Comparison of ENCODE assay signal across 22 cellular contexts in genomic region chr2:21396252-21396651, GRCh38.
DNase-seq lines count a peak whose midpoint lies in the region; ATAC-seq and TF ChIP-seq lines count a peak whose summit lies in the region.
"Had no signal": no experiment of that assay in that cellular context is flagged by ENCODE, and none has a peak within 500 bp of the region (broad histone marks: within the 10 kb centered on the region; RNA-seq: fewer than 3 reads in every experiment).

No MANE protein-coding gene starts in this region.

- intact Hi-C loops in MCF 10A (cut with micrococcal nuclease) (loop anchor here (5.0 kb wide), 1 partner anchor 219 kb away; no protein-coding TSS in a partner anchor), breast epithelium (cut with DNase I; ENCODE audit: low total_unique reads) (no loop called here), Right ventricle myocardium superior (cut with DNase I) (no loop called here)

- H3K9me3 Mint-ChIP-seq in MCF 10A (ENCODE audit: unreplicated experiment), result peaks cover 6% of the 10 kb centered on the region

- H3K9me3 ChIP-seq in breast epithelium (no peaks in the 10 kb centered on the region), osteoblast (ENCODE audit: low read depth, low read length) (peaks cover 3% of the 10 kb centered on the region)
- H3K9me3 ChIP-seq: BLaER1, SJSA1 had no signal

- no peaks in the 10 kb centered on the region for H3K36me3 Mint-ChIP-seq in MCF 10A (ENCODE audit: insufficient read depth, unreplicated experiment)

- H3K4me3 ChIP-seq in breast epithelium (no peak overlapping the region), osteoblast (ENCODE audit: insufficient read depth, low read length) (no peak overlapping the region)
- H3K4me3 ChIP-seq: BLaER1, SJSA1 had no signal

- H2AFZ ChIP-seq in osteoblast (ENCODE audit: low read length), result no peak overlapping the region

- DNase-seq in MCF 10A (ENCODE audit: unreplicated experiment) (peak; percentile 36), breast epithelium (ENCODE audit: low spot score in 2 of 2) (no peak), left lobe of liver (ENCODE audit: low spot score) (no peak), omental fat pad (ENCODE audit: low spot score) (no peak), osteoblast (ENCODE audit: insufficient read length, low spot score, missing footprints) (no peak), Right ventricle myocardium superior (no peak)
- DNase-seq: ACHN; CD4-positive, alpha-beta T cell; COR-L47; DMS79; KBM-7; NCI-H1105; NCI-H2029 treated with DMSO at 0.1 percent for 48 hours; NCI-H2171; NCI-H446 treated with DMSO at 0.1 percent for 48 hours; NCI-H526 treated with DMSO at 0.1 percent for 48 hours; OCI-M1 had no signal

- H3K4me1 Mint-ChIP-seq in MCF 10A (ENCODE audit: insufficient read depth, unreplicated experiment), result peaks cover 12% of the 10 kb centered on the region

- TF ChIP-seq CTCF in MCF 10A (IDR thresholded peaks at IDR 0.05; ENCODE audit: unreplicated experiment) (no peak), breast epithelium (IDR thresholded peaks at IDR 0.05) (no peak), omental fat pad (IDR thresholded peaks at IDR 0.05) (no peak), osteoblast (IDR thresholded peaks at IDR 0.05; ENCODE audit: extremely low read depth, low read depth, low read length) (no peak)

- H3K27me3 ChIP-seq in breast epithelium (no peaks in the 10 kb centered on the region), osteoblast (ENCODE audit: insufficient read depth, low read length) (no peaks in the 10 kb centered on the region)
- H3K27me3 ChIP-seq: SJSA1 had no signal

- H3K4me3 Mint-ChIP-seq in MCF 10A (ENCODE audit: unreplicated experiment), result peak overlapping the region; percentile 8
- H3K4me3 Mint-ChIP-seq: CD4-positive, alpha-beta T cell had no signal

- H4K20me1 ChIP-seq in osteoblast (ENCODE audit: insufficient read depth, low read length), result no peaks in the 10 kb centered on the region
- H4K20me1 ChIP-seq: BLaER1 had no signal

- CTCF ChIA-PET in MCF 10A (lab: Yijun Ruan, JAX), result interaction anchor here (0.6 to 1.5 kb wide), 7 partner anchors 8 to 217 kb away, joined by 3 to 4 read pairs (median 3); no protein-coding TSS in a partner anchor

- H3K27ac Mint-ChIP-seq in MCF 10A (ENCODE audit: low read depth, unreplicated experiment), result no peak overlapping the region
- H3K27ac Mint-ChIP-seq: CD4-positive, alpha-beta T cell had no signal

- no peaks in the 10 kb centered on the region for H3K79me2 ChIP-seq in osteoblast (ENCODE audit: insufficient read depth, low read length)

- H3K27ac ChIP-seq in breast epithelium (no peak overlapping the region), osteoblast (ENCODE audit: low read depth, low read length) (no peak overlapping the region)
- H3K27ac ChIP-seq: 22Rv1, BLaER1, SJSA1 had no signal

- TF ChIP-seq POLR2A in breast epithelium (IDR thresholded peaks at IDR 0.05), result no peak

- POLR2A ChIA-PET in MCF 10A (lab: Yijun Ruan, JAX), result interaction anchor here (0.6 to 0.8 kb wide), 3 partner anchors 9 to 419 kb away, joined by 3 read pairs; no protein-coding TSS in a partner anchor

- no peak overlapping the region for H3K4me2 ChIP-seq in osteoblast (ENCODE audit: insufficient read depth, low read length)
- H3K4me2 ChIP-seq: BLaER1 had no signal

- peaks cover 14% of the 10 kb centered on the region for H3K27me3 Mint-ChIP-seq in MCF 10A (ENCODE audit: insufficient read depth, unreplicated experiment)
- H3K27me3 Mint-ChIP-seq: CD4-positive, alpha-beta T cell had no signal

- H3K36me3 ChIP-seq in breast epithelium (no peaks in the 10 kb centered on the region), osteoblast (ENCODE audit: insufficient read depth, low read length) (no peaks in the 10 kb centered on the region)
- H3K36me3 ChIP-seq: BLaER1, SJSA1 had no signal

- no peaks in the 10 kb centered on the region for H3K4me1 ChIP-seq in breast epithelium
- no peaks in the 10 kb centered on the region for H3K4me1 ChIP-seq in osteoblast (ENCODE audit: insufficient read depth, low read length)
- H3K4me1 ChIP-seq: SJSA1 had no signal

- ATAC-seq in left lobe of liver, result peak; percentile 67
- ATAC-seq in omental fat pad (ENCODE audit: low FRiP score), result peak; percentile 34
- no peak for ATAC-seq in HG03175 (IDR thresholded peaks at IDR 0.05; ENCODE audit: unreplicated experiment)
- no peak for ATAC-seq in Right ventricle myocardium superior (ENCODE audit: poor library complexity)
- ATAC-seq in GM19023 (IDR thresholded peaks at IDR 0.05; ENCODE audit: unreplicated experiment), result no peak

- BruUV-seq in MCF 10A (replicated peaks; lab: Mats Ljungman, UMichigan), result no TSS peak

Comparison
In these comparisons a context has a peak if more than half of its experiments do, and no peak if none do; other contexts are left out.
1. ATAC-seq: peak in left lobe of liver (single experiment) and omental fat pad (single experiment); none in HG03175 (single experiment), Right ventricle myocardium superior (single experiment) and GM19023 (single experiment).